Comparison of ENCODE assay signal across 9 cellular contexts in the genomic region with DNA sequence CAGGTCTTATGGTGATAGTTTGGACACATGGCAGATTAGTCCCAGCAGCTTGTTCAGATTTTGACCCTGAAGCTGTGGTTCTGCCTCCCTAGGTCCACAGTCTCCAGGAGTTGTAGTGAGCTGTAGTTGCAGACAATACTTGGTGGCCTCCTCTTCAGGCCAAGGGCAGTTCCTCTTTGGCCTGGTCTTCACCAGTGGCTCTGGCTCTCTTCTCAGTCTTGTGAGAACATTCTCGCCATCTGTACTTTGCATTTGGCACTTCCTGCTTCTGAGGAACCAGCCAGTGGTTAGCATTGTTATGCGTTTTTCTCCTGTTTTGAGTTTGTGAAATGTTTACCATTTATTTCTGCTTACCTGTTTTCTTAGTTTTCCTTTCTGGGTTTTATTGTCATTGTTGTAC. TPM values are rescaled to one million over a fixed set of nuclear protein-coding genes. Genes with fewer than 3 reads are reported as not detected.
A peak's percentile ranks its signal among the peaks of the same experiment; 100 is the strongest.
DNase-seq lines count a peak whose midpoint lies in the region; ATAC-seq and TF ChIP-seq lines count a peak whose summit lies in the region.
"Had no signal": no experiment of that assay in that cellular context is flagged by ENCODE, and none has a peak within 500 bp of the region (broad histone marks: within the 10 kb centered on the region; RNA-seq: fewer than 3 reads in every experiment).

No MANE protein-coding gene starts in this region.

- H3K4me3 Mint-ChIP-seq in dendritic cell treated with granulocyte-macrophage colony-stimulating factor and Interleukin-4, amounts not matched to agents 40 ng/mL and 50 ng/mL, for 4 days: no peak overlapping the region

- TF ChIP-seq CTCF in dorsolateral prefrontal cortex (IDR thresholded peaks at IDR 0.05 in 54 of 56, conservative IDR thresholded peaks at IDR 0.05 in 2 of 56; ENCODE audit: low read depth in 1 of 56, partially characterized antibody in 56 of 56) (no peak), WERI-Rb-1 (IDR thresholded peaks at IDR 0.05; ENCODE audit: low read depth, low read length) (no peak)

- H3K4me3 ChIP-seq in dorsolateral prefrontal cortex (no peak overlapping the region), WERI-Rb-1 (ENCODE audit: low read depth, low read length) (no peak overlapping the region)

- H3K27ac ChIP-seq in dorsolateral prefrontal cortex (peak overlapping the region in 1 of 59 donors; percentile 10), WERI-Rb-1 (no peak overlapping the region)

- DNase-seq in CMK (ENCODE audit: low read depth): peak; percentile 14
- DNase-seq in dorsolateral prefrontal cortex: no peak
- DNase-seq in GOT3 (lab: John Stamatoyannopoulos, UW): no peak
- DNase-seq in NCI-H2107 (lab: John Stamatoyannopoulos, UW): no peak
- DNase-seq in WERI-Rb-1: no peak
- DNase-seq: T-helper 9 cell had no signal

- H3K27me3 Mint-ChIP-seq in dendritic cell treated with granulocyte-macrophage colony-stimulating factor and Interleukin-4, amounts not matched to agents 40 ng/mL and 50 ng/mL, for 4 days: no peaks in the 10 kb centered on the region

- no peaks in the 10 kb centered on the region for H3K9me3 Mint-ChIP-seq in dendritic cell treated with granulocyte-macrophage colony-stimulating factor and Interleukin-4, amounts not matched to agents 40 ng/mL and 50 ng/mL, for 4 days

- no peaks in the 10 kb centered on the region for H3K9me3 ChIP-seq in WERI-Rb-1 (ENCODE audit: severe bottlenecking)

- H3K36me3 ChIP-seq in WERI-Rb-1: peaks cover 9% of the 10 kb centered on the region; the same call in 1 of the 2 replicates

- no peaks in the 10 kb centered on the region for H3K36me3 Mint-ChIP-seq in dendritic cell treated with granulocyte-macrophage colony-stimulating factor and Interleukin-4, amounts not matched to agents 40 ng/mL and 50 ng/mL, for 4 days (ENCODE audit: low read depth)

- peak; percentile 73 for ATAC-seq in GM19463 (IDR thresholded peaks at IDR 0.05; ENCODE audit: unreplicated experiment)
- peak; percentile 69 for ATAC-seq in HG03378 (IDR thresholded peaks at IDR 0.05; ENCODE audit: unreplicated experiment)

- H3K27ac Mint-ChIP-seq in dendritic cell treated with granulocyte-macrophage colony-stimulating factor and Interleukin-4, amounts not matched to agents 40 ng/mL and 50 ng/mL, for 4 days: peak overlapping the region; percentile 48

- H3K4me1 Mint-ChIP-seq in dendritic cell treated with granulocyte-macrophage colony-stimulating factor and Interleukin-4, amounts not matched to agents 40 ng/mL and 50 ng/mL, for 4 days (ENCODE audit: low read depth): peaks cover 29% of the 10 kb centered on the region

- H3K27me3 ChIP-seq in dorsolateral prefrontal cortex: no peaks in the 10 kb centered on the region
- no peaks in the 10 kb centered on the region for H3K27me3 ChIP-seq in WERI-Rb-1 (ENCODE audit: insufficient read depth, low read depth, severe bottlenecking)

- intact Hi-C loops in dendritic cell treated with granulocyte-macrophage colony-stimulating factor and Interleukin-4, amounts not matched to agents 40 ng/mL and 50 ng/mL, for 4 days (cut with micrococcal nuclease): no loop called here
- intact Hi-C loops in dorsolateral prefrontal cortex (cut with DNase I): no loop called here

RNA-seq across cellular contexts. Expression of a gene that starts 40.7 kb away (rescaled TPM):
- total RNA-seq in dorsolateral prefrontal cortex: 100 to 1,000 TPM in 2 of 120 experiments, 10 to 100 TPM in 118; 48.8 to 105 (median 68.6) TPM
